In the genomic region with DNA sequence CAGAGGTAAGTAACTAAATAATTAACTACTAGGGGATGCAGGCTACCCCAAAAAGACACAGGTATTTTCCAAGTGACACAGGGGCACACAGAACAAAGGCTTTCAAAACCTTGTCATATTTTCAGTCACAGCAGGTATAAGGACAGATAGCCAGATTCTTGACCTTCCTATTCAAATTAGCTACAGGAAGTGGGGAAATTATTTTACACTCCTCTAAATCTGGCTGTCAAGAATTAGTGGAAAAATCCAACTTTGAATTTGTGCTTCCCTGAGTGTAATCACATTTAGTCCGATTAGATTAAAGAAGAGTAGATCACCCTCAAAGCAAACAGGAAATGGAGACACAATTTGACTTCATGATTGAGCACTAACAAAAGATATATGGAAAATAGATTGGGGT, we compare ENCODE assay signal across 29 cellular contexts.
DNase-seq lines count a peak whose midpoint lies in the region; ATAC-seq and TF ChIP-seq lines count a peak whose summit lies in the region.
"Had no signal": no experiment of that assay in that cellular context is flagged by ENCODE, and none has a peak within 500 bp of the region (broad histone marks: within the 10 kb centered on the region; RNA-seq: fewer than 3 reads in every experiment).

No MANE protein-coding gene starts in this region.

- intact Hi-C loops in activated CD8-positive, alpha-beta T cell treated with anti-CD3 and anti-CD28 coated beads for 36 hours (cut with micrococcal nuclease): no loop called here

- no peaks in the 10 kb centered on the region for H3K9me3 ChIP-seq in neutrophil
- H3K9me3 ChIP-seq: colonic mucosa, heart left ventricle, tibial artery had no signal

- H3K4me3 Mint-ChIP-seq in activated T-cell treated with anti-CD3 and anti-CD28 coated beads, Interleukin-2, amount 50 U/mL, for 72 hours: no peak overlapping the region
- no peak overlapping the region for H3K4me3 Mint-ChIP-seq in activated T-cell treated with anti-CD3 and anti-CD28 coated beads, Interleukin-2, amount 50 U/mL, for 4 hours
- no peak overlapping the region for H3K4me3 Mint-ChIP-seq in activated CD8-positive, alpha-beta T cell treated with anti-CD3 and anti-CD28 coated beads for 36 hours
- H3K4me3 Mint-ChIP-seq: activated CD4-positive, alpha-beta T cell treated with anti-CD3 and anti-CD28 coated beads, Interleukin-2, amount 10 ng/mL, durations not matched to agents 7 days and 5 days; activated naive CD4-positive, alpha-beta T cell treated with anti-CD3 and anti-CD28 coated beads for 36 hours; CD4-positive, CD25-positive, alpha-beta regulatory T cell; IgD-negative memory B cell; stimulated activated naive CD8-positive, alpha-beta T cell treated with anti-CD3 and anti-CD28 coated beads, Interleukin-15, Interleukin-2, amounts not matched to agents 100 ng/mL and 50 ng/mL, for 24 hours had no signal

- POLR2A ChIA-PET in activated CD8-positive, alpha-beta T cell treated with anti-CD3 and anti-CD28 coated beads for 36 hours (lab: Charles Lee): no interaction called here

- H3K4me3 ChIP-seq in neutrophil (ENCODE audit: low read depth in 1 of 2, low read length in 1 of 2): peak overlapping the region in 1 of 2 experiments; percentile 47
- H3K4me3 ChIP-seq: colonic mucosa, heart left ventricle, tibial artery had no signal

- H3K27ac Mint-ChIP-seq in activated T-cell treated with anti-CD3 and anti-CD28 coated beads, Interleukin-2, amount 50 U/mL, for 72 hours: peak overlapping the region; percentile 55
- no peak overlapping the region for H3K27ac Mint-ChIP-seq in activated CD8-positive, alpha-beta T cell treated with anti-CD3 and anti-CD28 coated beads for 36 hours
- H3K27ac Mint-ChIP-seq: activated CD4-positive, alpha-beta T cell treated with anti-CD3 and anti-CD28 coated beads, Interleukin-2, amount 10 ng/mL, durations not matched to agents 7 days and 5 days; activated naive CD4-positive, alpha-beta T cell treated with anti-CD3 and anti-CD28 coated beads for 36 hours; CD4-positive, CD25-positive, alpha-beta regulatory T cell; IgD-negative memory B cell; stimulated activated naive CD8-positive, alpha-beta T cell treated with anti-CD3 and anti-CD28 coated beads, Interleukin-15, Interleukin-2, amounts not matched to agents 100 ng/mL and 50 ng/mL, for 24 hours had no signal

- peak overlapping the region; percentile 74 for H3K27ac ChIP-seq in neutrophil
- H3K27ac ChIP-seq: 22Rv1, colonic mucosa, foreskin keratinocyte, tibial artery had no signal

- H3K27me3 Mint-ChIP-seq in activated T-cell treated with anti-CD3 and anti-CD28 coated beads, Interleukin-2, amount 50 U/mL, for 72 hours (ENCODE audit: low read depth): peaks cover 6% of the 10 kb centered on the region
- no peaks in the 10 kb centered on the region for H3K27me3 Mint-ChIP-seq in activated T-cell treated with anti-CD3 and anti-CD28 coated beads, Interleukin-2, amount 50 U/mL, for 4 hours (ENCODE audit: low read depth)
- H3K27me3 Mint-ChIP-seq in activated CD8-positive, alpha-beta T cell treated with anti-CD3 and anti-CD28 coated beads for 36 hours: peaks cover 4% of the 10 kb centered on the region
- H3K27me3 Mint-ChIP-seq: activated CD4-positive, alpha-beta T cell treated with anti-CD3 and anti-CD28 coated beads, Interleukin-2, amount 10 ng/mL, durations not matched to agents 7 days and 5 days; stimulated activated naive CD8-positive, alpha-beta T cell treated with anti-CD3 and anti-CD28 coated beads, Interleukin-15, Interleukin-2, amounts not matched to agents 100 ng/mL and 50 ng/mL, for 24 hours had no signal

- no peak for TF ChIP-seq CTCF in neutrophil (IDR thresholded peaks at IDR 0.05)
- no peak for TF ChIP-seq CTCF in activated CD8-positive, alpha-beta T cell treated with anti-CD3 and anti-CD28 coated beads for 36 hours (IDR thresholded peaks at IDR 0.05)

- no peaks in the 10 kb centered on the region for H3K36me3 ChIP-seq in neutrophil
- H3K36me3 ChIP-seq: colonic mucosa, heart left ventricle, tibial artery had no signal

- DNase-seq in activated T-cell treated with anti-CD3 and anti-CD28 coated beads, Interleukin-2, amount 50 U/mL, for 72 hours: no peak
- DNase-seq in activated T-cell treated with anti-CD3 and anti-CD28 coated beads, Interleukin-2, amount 50 U/mL, for 4 hours: no peak
- DNase-seq in cerebellum (ENCODE audit: low spot score) (peak; percentile 61), hippocampal formation (lab: John Stamatoyannopoulos, UW) (no peak)
- DNase-seq in activated CD8-positive, alpha-beta T cell treated with anti-CD3 and anti-CD28 coated beads for 36 hours: no peak
- DNase-seq: activated CD4-positive, alpha-beta T cell treated with anti-CD3 and anti-CD28 coated beads, Interleukin-2, amount 10 ng/mL, durations not matched to agents 7 days and 5 days; activated naive CD4-positive, alpha-beta T cell treated with anti-CD3 and anti-CD28 coated beads for 36 hours; amygdala; CD4-positive, CD25-positive, alpha-beta regulatory T cell; colonic mucosa; effector memory CD4-positive, alpha-beta T cell; H7; heart left ventricle; left cardiac atrium; NCI-H1092 treated with DMSO at 0.1 percent for 48 hours; NCI-H2029; NCI-H524 treated with DMSO at 0.1 percent for 48 hours; nucleus accumbens; SHP77; SW 1271; T1000 had no signal

- CTCF ChIA-PET in activated CD8-positive, alpha-beta T cell treated with anti-CD3 and anti-CD28 coated beads for 36 hours (lab: Charles Lee): no interaction called here

- H3K36me3 Mint-ChIP-seq in activated T-cell treated with anti-CD3 and anti-CD28 coated beads, Interleukin-2, amount 50 U/mL, for 72 hours (ENCODE audit: insufficient read depth in 2 of 2): no peaks in the 10 kb centered on the region
- H3K36me3 Mint-ChIP-seq in activated T-cell treated with anti-CD3 and anti-CD28 coated beads, Interleukin-2, amount 50 U/mL, for 4 hours (ENCODE audit: insufficient read depth): no peaks in the 10 kb centered on the region
- no peaks in the 10 kb centered on the region for H3K36me3 Mint-ChIP-seq in activated CD8-positive, alpha-beta T cell treated with anti-CD3 and anti-CD28 coated beads for 36 hours (ENCODE audit: low read depth)
- H3K36me3 Mint-ChIP-seq: CD4-positive, CD25-positive, alpha-beta regulatory T cell; IgD-negative memory B cell had no signal

- H3K4me1 ChIP-seq in neutrophil (ENCODE audit: control insufficient read depth in 1 of 2, insufficient read depth in 1 of 2, low read depth in 1 of 2, low read length in 1 of 2): peaks cover 45 to 68% of the 10 kb centered on the region in 2 experiments
- H3K4me1 ChIP-seq: colonic mucosa, tibial artery had no signal

- no peaks in the 10 kb centered on the region for H3K4me1 Mint-ChIP-seq in activated T-cell treated with anti-CD3 and anti-CD28 coated beads, Interleukin-2, amount 50 U/mL, for 72 hours (ENCODE audit: low read depth)
- no peaks in the 10 kb centered on the region for H3K4me1 Mint-ChIP-seq in activated T-cell treated with anti-CD3 and anti-CD28 coated beads, Interleukin-2, amount 50 U/mL, for 4 hours (ENCODE audit: low read depth)
- no peaks in the 10 kb centered on the region for H3K4me1 Mint-ChIP-seq in activated CD8-positive, alpha-beta T cell treated with anti-CD3 and anti-CD28 coated beads for 36 hours (ENCODE audit: low read depth)
- H3K4me1 Mint-ChIP-seq: activated CD4-positive, alpha-beta T cell treated with anti-CD3 and anti-CD28 coated beads, Interleukin-2, amount 10 ng/mL, durations not matched to agents 7 days and 5 days; CD4-positive, CD25-positive, alpha-beta regulatory T cell had no signal

- ATAC-seq in activated T-cell treated with anti-CD3 and anti-CD28 coated beads, Interleukin-2, amount 50 U/mL, for 72 hours (replicated peaks in 1 of 2): no peak
- no peak for ATAC-seq in activated T-cell treated with anti-CD3 and anti-CD28 coated beads, Interleukin-2, amount 50 U/mL, for 4 hours
- ATAC-seq in GM18498 (IDR thresholded peaks at IDR 0.05; ENCODE audit: unreplicated experiment): no peak
- ATAC-seq in activated CD8-positive, alpha-beta T cell treated with anti-CD3 and anti-CD28 coated beads for 36 hours: no peak
- no peak for ATAC-seq in GM19328 (IDR thresholded peaks at IDR 0.05; ENCODE audit: unreplicated experiment)
- ATAC-seq: heart left ventricle had no signal

- no peaks in the 10 kb centered on the region for H3K27me3 ChIP-seq in neutrophil
- H3K27me3 ChIP-seq: colonic mucosa, foreskin keratinocyte, heart left ventricle, tibial artery had no signal

- H3K9me3 Mint-ChIP-seq in activated T-cell treated with anti-CD3 and anti-CD28 coated beads, Interleukin-2, amount 50 U/mL, for 72 hours: no peaks in the 10 kb centered on the region
- H3K9me3 Mint-ChIP-seq in activated T-cell treated with anti-CD3 and anti-CD28 coated beads, Interleukin-2, amount 50 U/mL, for 4 hours: no peaks in the 10 kb centered on the region
- H3K9me3 Mint-ChIP-seq in activated CD8-positive, alpha-beta T cell treated with anti-CD3 and anti-CD28 coated beads for 36 hours: no peaks in the 10 kb centered on the region
- H3K9me3 Mint-ChIP-seq: activated CD4-positive, alpha-beta T cell treated with anti-CD3 and anti-CD28 coated beads, Interleukin-2, amount 10 ng/mL, durations not matched to agents 7 days and 5 days; activated naive CD4-positive, alpha-beta T cell treated with anti-CD3 and anti-CD28 coated beads for 36 hours; stimulated activated naive CD8-positive, alpha-beta T cell treated with anti-CD3 and anti-CD28 coated beads, Interleukin-15, Interleukin-2, amounts not matched to agents 100 ng/mL and 50 ng/mL, for 24 hours had no signal
